ENCODE assay signal across 14 cellular contexts in the genomic region with DNA sequence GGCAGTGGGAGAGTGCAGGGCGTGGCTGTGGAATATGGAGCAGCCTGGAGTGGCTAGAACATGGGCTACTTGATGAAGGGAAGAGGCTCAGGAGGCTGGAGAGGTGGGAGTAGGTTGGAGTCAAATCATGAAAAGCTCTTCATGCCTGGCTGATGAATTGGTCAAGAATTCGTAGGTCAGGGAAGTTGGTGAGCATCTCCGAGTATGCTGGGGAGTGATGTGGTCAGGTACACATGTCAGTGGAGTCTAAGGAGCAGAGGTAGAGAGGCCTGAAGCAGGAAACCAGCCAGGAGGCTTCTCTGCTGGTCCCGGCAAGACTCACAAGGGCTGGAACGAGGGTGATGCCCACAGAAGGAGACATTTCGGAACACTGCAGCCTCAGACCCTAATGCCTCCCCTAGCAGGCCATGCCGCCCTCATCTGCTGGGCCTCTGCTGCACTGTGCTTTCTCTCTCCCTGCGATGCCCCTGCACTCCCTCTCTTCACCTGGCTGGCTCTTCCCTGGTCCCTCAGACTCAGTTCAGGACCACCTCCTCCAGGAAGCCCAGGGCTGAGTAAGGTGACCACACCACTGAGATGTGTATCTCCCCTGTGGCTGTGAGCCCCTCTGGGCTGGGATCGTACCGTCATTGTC. TPM values are rescaled to one million over a fixed set of nuclear protein-coding genes. Genes with fewer than 3 reads are reported as not detected.
"Had no signal": no experiment of that assay in that cellular context is flagged by ENCODE, and none has a peak within 500 bp of the region (broad histone marks: within the 10 kb centered on the region; RNA-seq: fewer than 3 reads in every experiment).

No MANE protein-coding gene starts in this region.

- DNase-seq: activated CD4-positive, alpha-beta T cell treated with anti-CD3 and anti-CD28 coated beads, Interleukin-2, amount 10 ng/mL, durations not matched to agents 24 days and 14 days; activated CD8-positive, alpha-beta T cell treated with anti-CD3 and anti-CD28 coated beads for 36 hours; activated T-cell treated with anti-CD3 and anti-CD28 coated beads, Interleukin-2, amount 50 U/mL, for 1 hour; effector CD8-positive, alpha-beta T cell; left colon; nephron progenitor cell; small intestine; stimulated activated CD4-positive, alpha-beta T cell treated with anti-CD3 and anti-CD28 coated beads, Interleukin-15, amount 100 ng/mL, for 24 hours; stimulated activated CD4-positive, alpha-beta T cell treated with anti-CD3 and anti-CD28 coated beads, Interleukin-4, amount 100 ng/mL, for 1 hour had no signal

- H3K27me3 ChIP-seq: hepatocyte had no signal

- H3K4me3 ChIP-seq: hepatocyte, lung, thoracic aorta had no signal

- H3K27ac ChIP-seq: hepatocyte had no signal

- ATAC-seq: activated CD8-positive, alpha-beta T cell treated with anti-CD3 and anti-CD28 coated beads for 36 hours; esophagus mucosa; left colon had no signal

RNA-seq across cellular contexts. Expression of a gene that starts 33.6 kb away (rescaled TPM):
- total RNA-seq: bronchial epithelial cell had no signal
